13 cellular contexts compared by ENCODE assay signal in the genomic region with DNA sequence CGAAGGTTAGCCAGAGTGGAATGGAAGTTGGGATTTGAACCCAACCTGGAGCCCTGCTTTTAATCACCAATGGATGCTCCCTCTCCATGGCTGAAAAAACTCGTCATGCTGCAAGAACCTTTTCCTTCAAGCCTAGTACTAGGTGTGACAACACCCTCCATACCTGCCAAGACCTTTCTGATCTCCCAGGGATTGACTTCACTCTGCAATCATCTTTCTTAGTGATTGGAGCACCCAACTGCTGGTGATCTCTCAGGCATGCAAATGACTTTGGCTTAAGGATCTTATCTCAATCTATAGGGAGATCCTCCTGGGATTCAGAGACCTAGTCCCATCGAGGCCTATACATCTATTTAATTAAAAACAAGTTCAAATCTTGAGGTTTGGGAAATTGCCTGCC. TPM values are rescaled to one million over a fixed set of nuclear protein-coding genes. Genes with fewer than 3 reads are reported as not detected.
A peak's percentile ranks its signal among the peaks of the same experiment; 100 is the strongest.
DNase-seq lines count a peak whose midpoint lies in the region; ATAC-seq and TF ChIP-seq lines count a peak whose summit lies in the region.
"Had no signal": no experiment of that assay in that cellular context is flagged by ENCODE, and none has a peak within 500 bp of the region (broad histone marks: within the 10 kb centered on the region; RNA-seq: fewer than 3 reads in every experiment).

No MANE protein-coding gene starts in this region.

- H4K8ac ChIP-seq in trophoblast cell (ENCODE audit: low read depth, low read length), result peak overlapping the region; percentile 59

- peaks cover 74% of the 10 kb centered on the region for H3K79me1 ChIP-seq in trophoblast cell (ENCODE audit: low read length)

- H2BK120ac ChIP-seq in trophoblast cell (ENCODE audit: insufficient read depth, low read length, poor library complexity), result peak overlapping the region; percentile 99

- WGBS in trophoblast cell (ENCODE audit: extremely low coverage, insufficient coverage, insufficient read length), result no CpG with 5 or more reads among the region's 3 CpGs

- H2BK5ac ChIP-seq in trophoblast cell (ENCODE audit: low read depth, low read length, poor library complexity), result peak overlapping the region; percentile 59

- H3K4me2 ChIP-seq in MM.1S (ENCODE audit: low read depth, low read length) (peak overlapping the region; percentile 41; the same call in 1 of the 2 replicates), trophoblast cell (ENCODE audit: low read length) (no peak overlapping the region)

- no peaks in the 10 kb centered on the region for H3K9me2 ChIP-seq in MM.1S (replicated peaks; ENCODE audit: insufficient read depth, low read length)

- no peaks in the 10 kb centered on the region for H3K79me2 ChIP-seq in MM.1S (ENCODE audit: low read length)
- H3K79me2 ChIP-seq in trophoblast cell (ENCODE audit: control insufficient read depth, insufficient read depth, low read length, poor library complexity), result peaks cover 25% of the 10 kb centered on the region

- no peaks in the 10 kb centered on the region for H3K9me3 ChIP-seq in MM.1S (replicated peaks; ENCODE audit: insufficient read depth, low read length)
- no peaks in the 10 kb centered on the region for H3K9me3 ChIP-seq in trophoblast cell (ENCODE audit: insufficient read depth, low read depth, low read length)
- H3K9me3 ChIP-seq: mucosa of descending colon had no signal

- H3K27ac ChIP-seq in MM.1S (ENCODE audit: low read length) (no peak overlapping the region), caudate nucleus (ENCODE audit: low read depth, low read length) (peak overlapping the region; percentile 39), trophoblast cell (ENCODE audit: low read depth, low read length) (peak overlapping the region; percentile 95)

- DNase-seq in MM.1S (no peak), caudate nucleus (lab: John Stamatoyannopoulos, UW) (no peak), trophoblast cell (peak; percentile 69 to 82), ecto neural progenitor cell (ENCODE audit: low spot score) (no peak), Kasumi-1 (lab: John Stamatoyannopoulos, UW) (no peak), G401 (ENCODE audit: low spot score) (no peak)
- DNase-seq: activated B cell treated with CpG ODN at 0.5 μM for 24 hours; CD8-positive, alpha-beta T cell; mucosa of descending colon; NCI-H2029 treated with DMSO at 0.1 percent for 48 hours; NCI-H82 had no signal

- peak overlapping the region; percentile 49 for H3K18ac ChIP-seq in trophoblast cell (ENCODE audit: low read length)

- H3K9ac ChIP-seq in MM.1S (ENCODE audit: low read length), result no peak overlapping the region
- no peak overlapping the region for H3K9ac ChIP-seq in trophoblast cell (ENCODE audit: low read length)

- no peak overlapping the region for H3K23ac ChIP-seq in trophoblast cell (ENCODE audit: low read length)

- H3K4ac ChIP-seq in trophoblast cell (ENCODE audit: low read depth, low read length), result peak overlapping the region; percentile 87

- H2AFZ ChIP-seq in MM.1S (ENCODE audit: low read length) (no peak overlapping the region), trophoblast cell (ENCODE audit: insufficient read depth, low read length, poor library complexity) (no peak overlapping the region)

- H3K4me3 ChIP-seq in MM.1S (ENCODE audit: low read length) (no peak overlapping the region), trophoblast cell (ENCODE audit: low read depth, low read length) (no peak overlapping the region)
- H3K4me3 ChIP-seq: K562, mucosa of descending colon had no signal

- H2AK5ac ChIP-seq in trophoblast cell (ENCODE audit: low read length), result peak overlapping the region; percentile 71

- no peaks in the 10 kb centered on the region for H3F3A ChIP-seq in MM.1S (ENCODE audit: insufficient read depth, low read length)

- H3K4me1 ChIP-seq in MM.1S (ENCODE audit: low read length) (peaks cover 12% of the 10 kb centered on the region), trophoblast cell (ENCODE audit: control insufficient read depth in 1 of 2, insufficient read depth in 2 of 2, low read length in 2 of 2) (peaks cover 49 to 58% of the 10 kb centered on the region in 2 experiments)

- no peak for TF ChIP-seq CTCF in MM.1S (IDR thresholded peaks at IDR 0.05; ENCODE audit: low read length)

- peak overlapping the region; percentile 93 for H2BK12ac ChIP-seq in trophoblast cell (ENCODE audit: low read length)

- no peaks in the 10 kb centered on the region for H4K20me1 ChIP-seq in MM.1S (ENCODE audit: insufficient read depth, low read length)

- H4K12ac ChIP-seq in trophoblast cell (ENCODE audit: low read depth, low read length), result no peak overlapping the region

- in situ Hi-C loops in G401 (cut with HindIII; ENCODE audit: low sequenced_read_pairs), result no loop called here

- H3K14ac ChIP-seq in trophoblast cell (ENCODE audit: low read length), result peak overlapping the region; percentile 68

- peak overlapping the region; percentile 90 for H4K91ac ChIP-seq in trophoblast cell (ENCODE audit: low read depth, low read length)

- peak; percentile 0 for ATAC-seq in GM19452 (IDR thresholded peaks at IDR 0.05; ENCODE audit: unreplicated experiment)

- no peaks in the 10 kb centered on the region for H3K27me3 ChIP-seq in MM.1S (replicated peaks; ENCODE audit: insufficient read depth, low read length)
- no peaks in the 10 kb centered on the region for H3K27me3 ChIP-seq in trophoblast cell (ENCODE audit: insufficient read depth, low read length)

- no peaks in the 10 kb centered on the region for H3K36me3 ChIP-seq in MM.1S (replicated peaks; ENCODE audit: insufficient read depth, low read length)
- H3K36me3 ChIP-seq in trophoblast cell (ENCODE audit: control insufficient read depth in 1 of 2, insufficient read depth in 2 of 2, low read length in 2 of 2), result no peaks in the 10 kb centered on the region

RNA-seq across cellular contexts. Expression of a gene that starts 23.5 kb away (rescaled TPM):
- 100 and 101 TPM in 2 replicates for polyA plus RNA-seq in trophoblast cell (2013)
- not detected in 2 replicates for total RNA-seq in G401 (2014; rRNA removed; shearing (Covaris generic))
- total RNA-seq: activated B cell treated with CpG ODN at 0.5 μM for 24 hours; CD8-positive, alpha-beta T cell had no signal
- polyA plus RNA-seq: K562 had no signal

Comparison
In these comparisons a context has a peak if more than half of its experiments do, and no peak if none do; other contexts are left out.
1. DNase-seq: peak in trophoblast cell (2 of 2); none in MM.1S (single experiment), caudate nucleus (0 of 61), ecto neural progenitor cell (single experiment), Kasumi-1 (0 of 2) and G401 (single experiment).